Comparison of ENCODE assay signal across 9 cellular contexts in genomic region chr2:151999058-151999457, GRCh38.
DNase-seq lines count a peak whose midpoint lies in the region; ATAC-seq, FAIRE-seq and TF ChIP-seq lines count a peak whose summit lies in the region.
"Had no signal": no experiment of that assay in that cellular context is flagged by ENCODE, and none has a peak within 500 bp of the region (broad histone marks: within the 10 kb centered on the region; RNA-seq: fewer than 3 reads in every experiment).

No MANE protein-coding gene starts in this region.

- ATAC-seq in HG02938 (IDR thresholded peaks at IDR 0.05; ENCODE audit: unreplicated experiment): peak; percentile 90

- FAIRE-seq in GM12892 (lab: Jason Lieb, UNC): peak; percentile 56
- FAIRE-seq: islet of Langerhans had no signal

- TF ChIP-seq CTCF in endodermal cell (conservative IDR thresholded peaks at IDR 0.05) (peak; percentile 91), type B pancreatic cell (conservative IDR thresholded peaks at IDR 0.05) (peak; percentile 85)

- no peak for TF ChIP-seq POLR2A in GM12892 (IDR thresholded peaks at IDR 0.05; ENCODE audit: low read depth, low read length)

- no peak overlapping the region for H3K27ac ChIP-seq in endodermal cell (ENCODE audit: low read depth, low read length)

- H3K27ac Mint-ChIP-seq in endodermal cell: no peak overlapping the region
- H3K27ac Mint-ChIP-seq in type B pancreatic cell: no peak overlapping the region

- H3K4me1 Mint-ChIP-seq in endodermal cell (peaks cover 3% of the 10 kb centered on the region), type B pancreatic cell (ENCODE audit: unreplicated experiment) (peaks cover 5% of the 10 kb centered on the region)

- no peak overlapping the region for H3K4me3 Mint-ChIP-seq in endodermal cell
- H3K4me3 Mint-ChIP-seq in type B pancreatic cell: no peak overlapping the region

- H3K9me3 Mint-ChIP-seq in endodermal cell (no peaks in the 10 kb centered on the region), type B pancreatic cell (no peaks in the 10 kb centered on the region)

- H3K27me3 ChIP-seq in endodermal cell (ENCODE audit: control insufficient read depth, insufficient read depth, low read length, poor library complexity, severe bottlenecking): no peaks in the 10 kb centered on the region

- no peak overlapping the region for H3K9ac ChIP-seq in endodermal cell (ENCODE audit: extremely low read depth, low read length, poor library complexity, severe bottlenecking)

- H3K4me1 ChIP-seq in endodermal cell (ENCODE audit: control insufficient read depth, insufficient read depth, low read length): no peaks in the 10 kb centered on the region

- peak; percentile 51 for DNase-seq in 8988T
- DNase-seq in GM12892 (ENCODE audit: insufficient read length): peak; percentile 48
- peak; percentile 47 for DNase-seq in NCI-H2227 (lab: John Stamatoyannopoulos, UW; ENCODE audit: unreplicated experiment)
- peak; percentile 15 for DNase-seq in activated CD4-positive, alpha-beta T cell treated with anti-CD3 and anti-CD28 coated beads for 1 hour
- peak; percentile 86 for DNase-seq in endodermal cell
- peak; percentile 59 for DNase-seq in myocyte (ENCODE audit: low read depth)
- no peak for DNase-seq in type B pancreatic cell (ENCODE audit: extremely low spot score, unreplicated experiment)

- no peaks in the 10 kb centered on the region for H3K36me3 Mint-ChIP-seq in endodermal cell (ENCODE audit: low read depth)
- no peaks in the 10 kb centered on the region for H3K36me3 Mint-ChIP-seq in type B pancreatic cell

- H3K9me3 ChIP-seq in endodermal cell (ENCODE audit: control insufficient read depth, low read length): no peaks in the 10 kb centered on the region

- H3K36me3 ChIP-seq in endodermal cell (ENCODE audit: control insufficient read depth, insufficient read depth, low read length): no peaks in the 10 kb centered on the region

- H3K27me3 Mint-ChIP-seq in endodermal cell (ENCODE audit: insufficient read depth) (no peaks in the 10 kb centered on the region), type B pancreatic cell (no peaks in the 10 kb centered on the region)

- no peak overlapping the region for H3K4me3 ChIP-seq in endodermal cell (ENCODE audit: low read length)

- WGBS in endodermal cell (ENCODE audit: insufficient coverage in 1 of 2, insufficient read length in 1 of 2), 2 experiments: 37 to 39% methylated on average over 2 to 6 of the region's 6 CpGs
